8 cellular contexts compared by ENCODE assay signal in the genomic region with DNA sequence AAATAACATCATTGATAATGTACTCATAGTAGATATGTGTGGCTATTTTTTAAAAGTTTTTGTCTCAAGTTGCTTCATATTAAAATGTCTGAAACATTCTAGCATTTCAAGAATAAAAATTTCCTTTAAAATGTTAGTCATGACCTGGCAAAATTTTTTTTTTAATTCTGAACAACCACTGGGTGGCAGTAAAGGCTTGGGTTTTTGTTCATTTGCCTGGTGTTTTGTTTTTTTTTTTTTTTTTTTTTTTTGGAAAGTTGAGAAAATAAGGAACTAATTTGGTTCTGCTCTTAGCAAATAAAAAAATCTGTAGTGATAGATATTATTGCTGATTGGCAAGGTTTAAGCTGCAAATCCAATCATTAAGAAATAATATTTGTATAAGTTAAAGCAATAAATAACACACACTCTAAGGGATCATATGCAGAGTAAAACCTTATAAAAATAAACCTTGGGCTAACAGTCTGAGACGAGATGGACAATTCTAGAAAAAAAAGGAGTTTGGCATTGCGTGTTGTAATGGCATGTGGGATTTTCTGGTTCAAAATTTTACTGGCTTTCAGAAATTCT.
DNase-seq lines count a peak whose midpoint lies in the region; ATAC-seq and TF ChIP-seq lines count a peak whose summit lies in the region.

No MANE protein-coding gene starts in this region.

- ATAC-seq in foreskin keratinocyte = no peak

- no peaks in the 10 kb centered on the region for H4K20me1 ChIP-seq in H9 (ENCODE audit: control insufficient read depth, insufficient read depth, insufficient read length)

- no peak overlapping the region for H3K23ac ChIP-seq in H9 (ENCODE audit: insufficient read length, low read depth, low read length)

- H2BK5ac ChIP-seq in H9 (ENCODE audit: insufficient read length, low read length) = no peak overlapping the region

- H2BK20ac ChIP-seq in H9 (ENCODE audit: low read depth, low read length, poor library complexity, severe bottlenecking) = no peak overlapping the region

- peak; percentile 74 for TF ChIP-seq CTCF in H9 (conservative IDR thresholded peaks at IDR 0.05)
- peak; percentile 62 for TF ChIP-seq CTCF in foreskin keratinocyte (conservative IDR thresholded peaks at IDR 0.05)

- no peaks in the 10 kb centered on the region for H3K9me3 ChIP-seq in H9 (ENCODE audit: control insufficient read depth, low read depth, low read length)

- no peak overlapping the region for H3K14ac ChIP-seq in H9 (ENCODE audit: insufficient read depth, low read length)

- no peak overlapping the region for H3K9ac ChIP-seq in H9 (ENCODE audit: extremely low read depth, insufficient read length, low read length)

- H3K27me3 ChIP-seq in H9 (ENCODE audit: insufficient read depth, low read length) (no peaks in the 10 kb centered on the region), foreskin keratinocyte (no peaks in the 10 kb centered on the region)

- no peak overlapping the region for H4K5ac ChIP-seq in H9 (ENCODE audit: insufficient read length, low read depth, low read length)

- WGBS in H9 (ENCODE audit: extremely low coverage, insufficient read length, low lambda C conversion rate) = no CpG with 5 or more reads among the region's 2 CpGs

- H2BK120ac ChIP-seq in H9 (ENCODE audit: low read depth, low read length, poor library complexity, severe bottlenecking) = no peak overlapping the region

- no peak overlapping the region for H4K91ac ChIP-seq in H9 (ENCODE audit: insufficient read length, low read depth, low read length)

- no peaks in the 10 kb centered on the region for H3K79me1 ChIP-seq in H9 (ENCODE audit: insufficient read depth, low read depth, low read length, poor library complexity, severe bottlenecking)

- peaks cover 2% of the 10 kb centered on the region; the same call in 1 of the 2 replicates for H3K4me1 ChIP-seq in H9 (ENCODE audit: insufficient read depth, low read length)
- no peaks in the 10 kb centered on the region for H3K4me1 ChIP-seq in foreskin keratinocyte

- H3K4me3 Mint-ChIP-seq in H9 = no peak overlapping the region

- no peaks in the 10 kb centered on the region for H3K27me3 Mint-ChIP-seq in H9 (ENCODE audit: low read depth)

- H3T11ph ChIP-seq in H9 (ENCODE audit: low read length) = no peak overlapping the region

- H3K4me1 Mint-ChIP-seq in H9 = peaks cover 10 to 21% of the 10 kb centered on the region in 2 experiments; a peak in 3 of 4 replicates

- peak overlapping the region in 1 of 3 experiments; percentile 55; a peak in 1 of 7 replicates for H3K27ac Mint-ChIP-seq in H9

- H2BK12ac ChIP-seq in H9 (ENCODE audit: insufficient read length, low read depth, low read length) = no peak overlapping the region

- no peak overlapping the region for H2BK15ac ChIP-seq in H9 (ENCODE audit: low read depth, low read length)

- H3K36me3 Mint-ChIP-seq in H9 (ENCODE audit: insufficient read depth in 1 of 3, low read depth in 3 of 3) = peaks cover 22 to 27% (median 25%) of the 10 kb centered on the region in 3 experiments

- H3K56ac ChIP-seq in H9 (ENCODE audit: insufficient read length, low read depth, low read length) = no peak overlapping the region

- peaks cover 21% of the 10 kb centered on the region in 2 experiments for H3K9me3 Mint-ChIP-seq in H9

- H3K79me2 ChIP-seq in H9 (ENCODE audit: insufficient read depth, low read length) = no peaks in the 10 kb centered on the region

- no peak overlapping the region for H3K27ac ChIP-seq in H9 (ENCODE audit: insufficient read length, low read depth, low read length)
- no peak overlapping the region for H3K27ac ChIP-seq in foreskin keratinocyte

- no peak overlapping the region for H3K4me2 ChIP-seq in H9 (ENCODE audit: insufficient read depth, insufficient read length, low read length)

- no peak overlapping the region for H2AFZ ChIP-seq in H9 (ENCODE audit: low read length)

- H3K4ac ChIP-seq in H9 (ENCODE audit: low read depth, low read length) = no peak overlapping the region

- no peak overlapping the region for H4K8ac ChIP-seq in H9 (replicated peaks; ENCODE audit: insufficient read length, low read depth, low read length)

- peak; percentile 47 for DNase-seq in COR-L47 (lab: John Stamatoyannopoulos, UW)
- DNase-seq in H9 = no peak
- peak; percentile 47 for DNase-seq in RKO (ENCODE audit: low spot score)
- no peak for DNase-seq in foreskin keratinocyte
- DNase-seq in stromal cell of bone marrow (ENCODE audit: low read depth) = peak; percentile 40
- no peak for DNase-seq in NCI-H1930 (lab: John Stamatoyannopoulos, UW)
- DNase-seq in T1000 (lab: John Stamatoyannopoulos, UW) = no peak
- DNase-seq in SHP77 (lab: John Stamatoyannopoulos, UW) = no peak

- no peak overlapping the region for H3K18ac ChIP-seq in H9 (ENCODE audit: insufficient read length, low read depth, low read length)

- H2AK5ac ChIP-seq in H9 (ENCODE audit: insufficient read length, low read length) = no peak overlapping the region

- H3K23me2 ChIP-seq in H9 (ENCODE audit: insufficient read length, low read depth, low read length, poor library complexity, severe bottlenecking) = no peaks in the 10 kb centered on the region

Comparison
In these comparisons a context has a peak if more than half of its experiments do, and no peak if none do; other contexts are left out.
1. DNase-seq: peak in COR-L47 (single experiment), RKO (single experiment) and stromal cell of bone marrow (single experiment); none in H9 (single experiment), foreskin keratinocyte (0 of 2), NCI-H1930 (0 of 2), T1000 (single experiment) and SHP77 (0 of 2).